15 cellular contexts compared by ENCODE assay signal in the genomic region with DNA sequence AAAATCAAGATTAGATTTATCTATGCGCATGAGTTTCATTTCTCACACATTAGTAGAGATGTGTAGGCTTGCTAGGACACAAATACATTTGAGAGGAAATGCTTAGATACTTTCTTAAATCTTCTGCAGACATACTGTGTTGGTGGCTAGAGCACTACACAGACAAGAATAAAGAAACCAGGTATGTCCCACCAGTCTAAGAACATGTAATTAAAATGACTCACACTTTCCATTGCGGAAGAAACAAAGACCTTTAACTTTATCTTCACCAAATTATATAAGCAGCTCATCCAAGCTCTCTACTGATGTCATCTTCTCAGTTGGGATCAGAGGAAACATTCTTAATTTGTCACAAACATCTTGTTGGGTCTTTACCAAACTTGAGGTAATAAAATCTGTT. TPM values are rescaled to one million over a fixed set of nuclear protein-coding genes. Genes with fewer than 3 reads are reported as not detected.
"Had no signal": no experiment of that assay in that cellular context is flagged by ENCODE, and none has a peak within 500 bp of the region (broad histone marks: within the 10 kb centered on the region; RNA-seq: fewer than 3 reads in every experiment).

No MANE protein-coding gene starts in this region.

- H3K4me1 Mint-ChIP-seq: nephron progenitor cell had no signal

- H3K4me3 ChIP-seq: sigmoid colon, stomach had no signal

- H3K4me3 Mint-ChIP-seq: nephron progenitor cell had no signal

- H3K27me3 Mint-ChIP-seq: activated B cell treated with CpG ODN at 0.5 μM for 24 hours had no signal

- DNase-seq: activated B cell treated with CpG ODN at 0.5 μM for 24 hours; caudate nucleus; cortex of kidney; effector CD8-positive, alpha-beta T cell; kidney glomerular epithelial cell; nephron progenitor cell; sigmoid colon; stimulated activated CD4-positive, alpha-beta T cell treated with anti-CD3 and anti-CD28 coated beads, Interleukin-12 subunit alpha, Interleukin-12 subunit beta, amount 100 ng/mL, for 4 hours; stomach had no signal

- H3K9me3 ChIP-seq: sigmoid colon, stomach had no signal

- H3K27ac ChIP-seq: epithelial cell of prostate, sigmoid colon, stomach had no signal

- H3K27me3 ChIP-seq: sigmoid colon, stomach had no signal

- H3K9me3 Mint-ChIP-seq: activated B cell treated with CpG ODN at 0.5 μM for 24 hours, nephron progenitor cell had no signal

RNA-seq across cellular contexts. Expression of a gene that starts 42.8 kb away (rescaled TPM):
- total RNA-seq: liver, mesenteric fat pad, osteoblast, pulmonary artery endothelial cell, urinary bladder had no signal
- polyA plus RNA-seq: liver had no signal
